7 cellular contexts compared by ENCODE assay signal in the genomic region with DNA sequence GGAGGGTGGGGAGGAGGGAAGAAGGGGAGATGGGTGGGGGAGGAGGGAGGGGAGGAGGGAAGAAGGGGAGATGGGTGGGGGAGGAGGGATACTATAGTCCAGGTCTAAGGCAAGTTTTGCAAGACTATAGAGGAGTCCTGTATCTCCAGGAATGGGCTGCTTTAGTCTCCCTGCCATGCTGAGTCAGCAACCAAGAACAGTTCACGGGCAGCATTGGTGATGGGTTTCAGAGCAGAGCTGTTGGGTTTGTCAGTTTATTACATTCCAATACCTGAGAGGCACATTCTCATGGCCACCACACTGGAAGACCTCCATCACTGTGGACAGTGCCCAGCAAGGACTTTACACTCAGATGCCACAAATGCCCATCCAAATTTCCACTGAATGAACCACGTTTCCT.
"Had no signal": no experiment of that assay in that cellular context is flagged by ENCODE, and none has a peak within 500 bp of the region (broad histone marks: within the 10 kb centered on the region; RNA-seq: fewer than 3 reads in every experiment).

No MANE protein-coding gene starts in this region.

- H3K27ac ChIP-seq: HL-60 had no signal

- H3K36me3 ChIP-seq: HAP-1 had no signal

- H3K4me3 ChIP-seq: GM23338, HAP-1 had no signal

- H2AFZ ChIP-seq: GM23338 had no signal

- H3K4me2 ChIP-seq: GM23338 had no signal

- H3K9me3 ChIP-seq: HAP-1 had no signal

- DNase-seq: H7, HFFc6, KG1 had no signal

- ATAC-seq: GM23338, HCT116 had no signal

- H3K4me1 ChIP-seq: HAP-1 had no signal
